In genomic region chr14:100222219-100223093, GRCh38 we compare ENCODE assay signal across 9 cellular contexts. TPM values are rescaled to one million over a fixed set of nuclear protein-coding genes. Genes with fewer than 3 reads are reported as not detected.
A peak's percentile ranks its signal among the peaks of the same experiment; 100 is the strongest.
DNase-seq lines count a peak whose midpoint lies in the region; ATAC-seq and TF ChIP-seq lines count a peak whose summit lies in the region.
"Had no signal": no experiment of that assay in that cellular context is flagged by ENCODE, and none has a peak within 500 bp of the region (broad histone marks: within the 10 kb centered on the region; RNA-seq: fewer than 3 reads in every experiment).

No MANE protein-coding gene starts in this region.

- H3K27me3 ChIP-seq in Loucy (ENCODE audit: insufficient read depth, low read length, poor library complexity, severe bottlenecking) = no peaks in the 10 kb centered on the region
- no peaks in the 10 kb centered on the region for H3K27me3 ChIP-seq in suprapubic skin
- H3K27me3 ChIP-seq: thyroid gland had no signal

- H3K4me3 Mint-ChIP-seq in activated CD4-positive, alpha-beta T cell treated with anti-CD3 and anti-CD28 coated beads for 36 hours = no peak overlapping the region

- H3K9me3 Mint-ChIP-seq in activated CD4-positive, alpha-beta T cell treated with anti-CD3 and anti-CD28 coated beads for 36 hours (ENCODE audit: low read depth) = no peaks in the 10 kb centered on the region

- peaks cover 7% of the 10 kb centered on the region for H3K4me1 Mint-ChIP-seq in activated CD4-positive, alpha-beta T cell treated with anti-CD3 and anti-CD28 coated beads for 36 hours

- TF ChIP-seq CTCF in Loucy (conservative IDR thresholded peaks at IDR 0.05; ENCODE audit: low read length) (no peak), foreskin fibroblast (IDR thresholded peaks at IDR 0.05; ENCODE audit: low read depth, low read length) (no peak), suprapubic skin (IDR thresholded peaks at IDR 0.05) (no peak)

- H3K27me3 Mint-ChIP-seq in activated CD4-positive, alpha-beta T cell treated with anti-CD3 and anti-CD28 coated beads for 36 hours = no peaks in the 10 kb centered on the region

- H3K4me1 ChIP-seq in Loucy (ENCODE audit: insufficient read depth, low read length, poor library complexity, severe bottlenecking) (peaks cover 45% of the 10 kb centered on the region), suprapubic skin (peaks cover 32% of the 10 kb centered on the region)

- H3K9ac ChIP-seq in Loucy (ENCODE audit: low read depth, low read length, poor library complexity, severe bottlenecking) = peak overlapping the region; percentile 82

- CTCF ChIA-PET in activated CD4-positive, alpha-beta T cell treated with anti-CD3 and anti-CD28 coated beads for 36 hours (lab: Charles Lee) = interaction anchor here (0.6 to 5.8 kb wide), 11 partner anchors 8 to 1735 kb away, joined by 3 to 76 read pairs (median 7); no protein-coding TSS in a partner anchor

- TF ChIP-seq EP300 in suprapubic skin (IDR thresholded peaks at IDR 0.05) = no peak

- DNase-seq in activated CD4-positive, alpha-beta T cell treated with anti-CD3 and anti-CD28 coated beads for 36 hours = peak; percentile 35
- DNase-seq in activated CD4-positive, alpha-beta T cell treated with anti-CD3 and anti-CD28 coated beads, Interleukin-2, amount 50 U/mL, for 48 hours = no peak
- DNase-seq in foreskin fibroblast (no peak), suprapubic skin (ENCODE audit: low spot score in 2 of 2) (no peak), foreskin melanocyte (no peak), DMS53 (lab: John Stamatoyannopoulos, UW) (no peak), superior temporal gyrus (ENCODE audit: extremely low spot score) (no peak)

- POLR2A ChIA-PET in activated CD4-positive, alpha-beta T cell treated with anti-CD3 and anti-CD28 coated beads for 36 hours (lab: Charles Lee) = interaction anchor here (0.5 to 4.8 kb wide), 7 partner anchors 14 to 157 kb away, joined by 3 to 41 read pairs (median 5); partner anchors contain the start of gene EVL

- no peak overlapping the region for H2AFZ ChIP-seq in Loucy (ENCODE audit: low read length)

- ATAC-seq in activated CD4-positive, alpha-beta T cell treated with anti-CD3 and anti-CD28 coated beads for 36 hours = no peak

- no peak for TF ChIP-seq POLR2A in suprapubic skin (IDR thresholded peaks at IDR 0.05)

- no peaks in the 10 kb centered on the region for H3K36me3 ChIP-seq in Loucy (ENCODE audit: insufficient read depth, low read length)
- no peaks in the 10 kb centered on the region for H3K36me3 ChIP-seq in suprapubic skin
- H3K36me3 ChIP-seq: thyroid gland had no signal

- H3K27ac ChIP-seq in suprapubic skin = peak overlapping the region; percentile 75

- H3K4me3 ChIP-seq in Loucy (ENCODE audit: low read length, poor library complexity, severe bottlenecking) (peak overlapping the region; percentile 82), foreskin fibroblast (ENCODE audit: low read depth in 1 of 2, low read length in 2 of 2) (peak overlapping the region; percentile 48 to 62), suprapubic skin (peak overlapping the region; percentile 53)

- H3K9me2 ChIP-seq in Loucy (replicated peaks; ENCODE audit: low read depth, low read length) = no peaks in the 10 kb centered on the region

- H3K9me3 ChIP-seq in Loucy (ENCODE audit: insufficient read depth, low read depth, low read length) (no peaks in the 10 kb centered on the region), suprapubic skin (no peaks in the 10 kb centered on the region)
- H3K9me3 ChIP-seq: thyroid gland had no signal

- intact Hi-C loops in activated CD4-positive, alpha-beta T cell treated with anti-CD3 and anti-CD28 coated beads for 36 hours (cut with DNase I, micrococcal nuclease) = no loop called here

- H3F3A ChIP-seq in Loucy (ENCODE audit: low read depth) = peaks cover 3% of the 10 kb centered on the region; the same call in 1 of the 2 replicates

- 62% methylated on average over 12 of the region's 14 CpGs for WGBS in suprapubic skin

- peak overlapping the region; percentile 93 for H3K4me2 ChIP-seq in Loucy (ENCODE audit: low read depth, low read length, poor library complexity, severe bottlenecking)

- no peaks in the 10 kb centered on the region for H3K36me3 Mint-ChIP-seq in activated CD4-positive, alpha-beta T cell treated with anti-CD3 and anti-CD28 coated beads for 36 hours (ENCODE audit: low read depth)

- H3K27ac Mint-ChIP-seq in activated CD4-positive, alpha-beta T cell treated with anti-CD3 and anti-CD28 coated beads for 36 hours = no peak overlapping the region

- H3K79me2 ChIP-seq in Loucy (ENCODE audit: insufficient read depth, low read length) = peaks cover 91% of the 10 kb centered on the region

- H4K20me1 ChIP-seq in Loucy (ENCODE audit: insufficient read depth, low read length, poor library complexity, severe bottlenecking) = no peaks in the 10 kb centered on the region

RNA-seq across cellular contexts. Expression of gene YY1, which starts 16.5 kb away (rescaled TPM):
- total RNA-seq in activated CD4-positive, alpha-beta T cell treated with anti-CD3 and anti-CD28 coated beads for 36 hours = 100 to 1,000 TPM in 1 of 2 experiments, 10 to 100 TPM in 1; 99.7 to 104 TPM
- 10 to 100 TPM; 42.1 to 56.3 (median 48.9) TPM for total RNA-seq in suprapubic skin
